ENCODE assay signal across 23 cellular contexts in genomic region chr10:122221958-122222357, GRCh38. TPM values are rescaled to one million over a fixed set of nuclear protein-coding genes. Genes with fewer than 3 reads are reported as not detected.
"Had no signal": no experiment of that assay in that cellular context is flagged by ENCODE, and none has a peak within 500 bp of the region (broad histone marks: within the 10 kb centered on the region; RNA-seq: fewer than 3 reads in every experiment).

No MANE protein-coding gene starts in this region.

- H3K27me3 ChIP-seq: body of pancreas, cardiac muscle cell, upper lobe of left lung had no signal

- H3K4me3 ChIP-seq: body of pancreas, cardiac muscle cell, spleen, upper lobe of left lung had no signal

- H3K9me3 ChIP-seq: body of pancreas, spleen, upper lobe of left lung had no signal

- ATAC-seq: activated CD8-positive, alpha-beta T cell treated with anti-CD3 and anti-CD28 coated beads, Interleukin-2, amount 10 ng/mL, durations not matched to agents 7 days and 5 days; body of pancreas; stimulated activated naive CD8-positive, alpha-beta T cell treated with anti-CD3 and anti-CD28 coated beads, Interleukin-15, Interleukin-2, amounts not matched to agents 100 U/mL and 50 U/mL, for 24 hours had no signal

- H3K4me1 ChIP-seq: body of pancreas, spleen, upper lobe of left lung had no signal

- H3K27ac ChIP-seq: body of pancreas, spleen, upper lobe of left lung, VCaP had no signal

- DNase-seq: activated CD4-positive, alpha-beta T cell treated with anti-CD3 and anti-CD28 coated beads, Interleukin-2, amount 50 U/mL, for 1 hour; activated CD4-positive, CD25-positive, alpha-beta regulatory T cell treated with anti-CD3 and anti-CD28 coated beads, Interleukin-2, amount 50 U/mL, for 72 hours; activated CD8-positive, alpha-beta T cell treated with anti-CD3 and anti-CD28 coated beads, Interleukin-2, amount 10 ng/mL, durations not matched to agents 7 days and 5 days; activated gamma-delta T cell treated with Interleukin-2 at 50 U/mL for 16 hours; activated T-cell treated with anti-CD3 and anti-CD28 coated beads, Interleukin-2, amount 50 U/mL, for 1 hour; anterior cingulate cortex; body of pancreas; effector CD4-positive, alpha-beta T cell; erythroblast; foreskin fibroblast; hypothalamus; nucleus accumbens; retina; spleen; stimulated activated CD4-positive, alpha-beta T cell treated with anti-CD3 and anti-CD28 coated beads, Interleukin-4, amount 100 ng/mL, for 4 hours; stimulated activated naive CD8-positive, alpha-beta T cell treated with anti-CD3 and anti-CD28 coated beads, Interleukin-15, Interleukin-2, amounts not matched to agents 100 U/mL and 50 U/mL, for 24 hours; upper lobe of left lung had no signal

RNA-seq across cellular contexts. Expression of gene BTBD16, which starts 49.1 kb away (rescaled TPM):
- total RNA-seq: activated CD8-positive, alpha-beta T cell treated with anti-CD3 and anti-CD28 coated beads, Interleukin-2, amount 10 ng/mL, durations not matched to agents 7 days and 5 days; body of pancreas; fibroblast of lung; spleen; subcutaneous adipose tissue; T-helper 2 cell treated with Interferon-gamma antibody and Interleukin-4, amounts not matched to agents 100 ng/mL and 5 ng/mL, for 36 hours had no signal
- polyA plus RNA-seq: fibroblast of lung, neural cell had no signal
